In the genomic region with DNA sequence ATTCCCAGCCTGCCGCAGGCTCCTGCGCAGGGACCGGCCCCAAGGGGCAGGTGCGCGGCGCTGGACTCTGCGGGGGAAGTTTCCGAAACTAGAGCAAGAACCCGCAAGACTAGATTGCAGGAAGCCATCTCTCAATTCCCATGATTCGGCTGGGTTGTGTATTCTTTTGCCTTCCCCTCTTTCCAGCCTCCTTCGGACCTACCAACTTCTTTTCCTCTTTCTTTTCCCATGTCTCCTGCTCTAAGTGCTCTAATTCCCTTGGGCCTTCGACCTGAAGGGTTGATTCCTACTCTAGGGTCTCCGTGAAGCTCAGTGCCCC, we compare ENCODE assay signal across 7 cellular contexts. TPM values are rescaled to one million over a fixed set of nuclear protein-coding genes. Genes with fewer than 3 reads are reported as not detected.
DNase-seq lines count a peak whose midpoint lies in the region; ATAC-seq, FAIRE-seq and TF ChIP-seq lines count a peak whose summit lies in the region.

No MANE protein-coding gene starts in this region.

- no peaks in the 10 kb centered on the region for H3K27me3 ChIP-seq in HUES64 (ENCODE audit: insufficient read depth, low read length)
- no peaks in the 10 kb centered on the region for H3K27me3 ChIP-seq in keratinocyte (ENCODE audit: control insufficient read depth, extremely low read depth, insufficient read depth, low read length)

- no peak for ATAC-seq in activated naive CD8-positive, alpha-beta T cell treated with anti-CD3 and anti-CD28 coated beads, Interleukin-2, amount 50 U/mL, for 24 hours
- ATAC-seq in stimulated activated naive CD8-positive, alpha-beta T cell treated with anti-CD3 and anti-CD28 coated beads, Interleukin-15, amount 100 ng/mL, for 72 hours: no peak
- no peak for ATAC-seq in HG03571 (IDR thresholded peaks at IDR 0.05; ENCODE audit: unreplicated experiment)

- peaks cover 3% of the 10 kb centered on the region for H3K79me2 ChIP-seq in keratinocyte (ENCODE audit: control insufficient read depth, insufficient read depth, low read length)

- no peak for TF ChIP-seq CTCF in keratinocyte (optimal IDR thresholded peaks at IDR 0.05 in 1 of 3, IDR thresholded peaks at IDR 0.05 in 1 of 3, conservative IDR thresholded peaks at IDR 0.05 in 1 of 3; ENCODE audit: extremely low read depth in 1 of 3, insufficient read depth in 2 of 3, low read length in 3 of 3)

- peak overlapping the region; percentile 58 for H3K4me3 Mint-ChIP-seq in activated naive CD8-positive, alpha-beta T cell treated with anti-CD3 and anti-CD28 coated beads, Interleukin-2, amount 50 U/mL, for 24 hours
- H3K4me3 Mint-ChIP-seq in stimulated activated naive CD8-positive, alpha-beta T cell treated with anti-CD3 and anti-CD28 coated beads, Interleukin-15, amount 100 ng/mL, for 72 hours: peak overlapping the region; percentile 73 to 87

- FAIRE-seq in keratinocyte (lab: Jason Lieb, UNC): no peak

- H3K36me3 Mint-ChIP-seq in activated naive CD8-positive, alpha-beta T cell treated with anti-CD3 and anti-CD28 coated beads, Interleukin-2, amount 50 U/mL, for 24 hours (ENCODE audit: low read depth): no peaks in the 10 kb centered on the region

- no peaks in the 10 kb centered on the region for H4K20me1 ChIP-seq in keratinocyte (ENCODE audit: control insufficient read depth, extremely low read depth, insufficient read depth, low read length)

- H3K9me3 ChIP-seq in HUES64 (ENCODE audit: insufficient read depth, low read depth, low read length) (no peaks in the 10 kb centered on the region), keratinocyte (ENCODE audit: control insufficient read depth, low read depth, low read length) (no peaks in the 10 kb centered on the region)

- H3K4me2 ChIP-seq in keratinocyte (ENCODE audit: control insufficient read depth, extremely low read depth, insufficient read depth, low read depth, low read length): peak overlapping the region; percentile 89

- H3K4me3 ChIP-seq in HUES64 (ENCODE audit: low read length): peak overlapping the region; percentile 76
- H3K4me3 ChIP-seq in keratinocyte (ENCODE audit: control insufficient read depth in 2 of 3, extremely low read depth in 1 of 3, insufficient read depth in 2 of 3, low read depth in 1 of 3, low read length in 3 of 3): peak overlapping the region; percentile 54 to 81 (median 66)

- H2AFZ ChIP-seq in keratinocyte (ENCODE audit: control insufficient read depth, low read length): peak overlapping the region; percentile 81

- H3K27ac Mint-ChIP-seq in activated naive CD8-positive, alpha-beta T cell treated with anti-CD3 and anti-CD28 coated beads, Interleukin-2, amount 50 U/mL, for 24 hours: no peak overlapping the region
- no peak overlapping the region for H3K27ac Mint-ChIP-seq in stimulated activated naive CD8-positive, alpha-beta T cell treated with anti-CD3 and anti-CD28 coated beads, Interleukin-15, amount 100 ng/mL, for 72 hours

- no peak for DNase-seq in activated naive CD8-positive, alpha-beta T cell treated with anti-CD3 and anti-CD28 coated beads, Interleukin-2, amount 50 U/mL, for 24 hours
- no peak for DNase-seq in keratinocyte (ENCODE audit: low read depth, low spot score)
- DNase-seq in stimulated activated naive CD8-positive, alpha-beta T cell treated with anti-CD3 and anti-CD28 coated beads, Interleukin-15, amount 100 ng/mL, for 72 hours: no peak
- no peak for DNase-seq in DMS 273 (lab: John Stamatoyannopoulos, UW; ENCODE audit: unreplicated experiment)
- no peak for DNase-seq in NCI-H446 treated with DMSO at 0.1 percent for 48 hours (lab: John Stamatoyannopoulos, UW)

- dilution Hi-C loops in keratinocyte (cut with MboI; ENCODE audit: extremely low pct_ligation_motif_present, low sequenced_read_pairs): no loop called here

- H3K9ac ChIP-seq in HUES64 (ENCODE audit: low read depth, low read length) (peak overlapping the region; percentile 74), keratinocyte (ENCODE audit: control insufficient read depth, extremely low read depth, insufficient read depth, low read length) (peak overlapping the region; percentile 74)

- no peak overlapping the region; the same call in 1 of the 2 replicates for H3K27ac ChIP-seq in HUES64 (ENCODE audit: low read depth, low read length)
- H3K27ac ChIP-seq in keratinocyte (ENCODE audit: control insufficient read depth, insufficient read depth, low read length): peak overlapping the region; percentile 61

- peaks cover 4% of the 10 kb centered on the region for H3K4me1 Mint-ChIP-seq in activated naive CD8-positive, alpha-beta T cell treated with anti-CD3 and anti-CD28 coated beads, Interleukin-2, amount 50 U/mL, for 24 hours
- H3K4me1 Mint-ChIP-seq in stimulated activated naive CD8-positive, alpha-beta T cell treated with anti-CD3 and anti-CD28 coated beads, Interleukin-15, amount 100 ng/mL, for 72 hours: peaks cover 18% of the 10 kb centered on the region

- H3K9me1 ChIP-seq in keratinocyte (ENCODE audit: control insufficient read depth, extremely low read depth, insufficient read depth, low read length): no peaks in the 10 kb centered on the region

- peaks cover 28% of the 10 kb centered on the region for H3K27me3 Mint-ChIP-seq in activated naive CD8-positive, alpha-beta T cell treated with anti-CD3 and anti-CD28 coated beads, Interleukin-2, amount 50 U/mL, for 24 hours
- peaks cover 53% of the 10 kb centered on the region for H3K27me3 Mint-ChIP-seq in stimulated activated naive CD8-positive, alpha-beta T cell treated with anti-CD3 and anti-CD28 coated beads, Interleukin-15, amount 100 ng/mL, for 72 hours

- WGBS in HUES64: 2% methylated on average over 13 of the region's 13 CpGs

- H3K36me3 ChIP-seq in HUES64 (ENCODE audit: insufficient read depth, low read length): no peaks in the 10 kb centered on the region
- no peaks in the 10 kb centered on the region for H3K36me3 ChIP-seq in keratinocyte (ENCODE audit: control insufficient read depth in 2 of 2, extremely low read depth in 1 of 2, insufficient read depth in 2 of 2, low read length in 2 of 2)

- H3K9me3 Mint-ChIP-seq in activated naive CD8-positive, alpha-beta T cell treated with anti-CD3 and anti-CD28 coated beads, Interleukin-2, amount 50 U/mL, for 24 hours: no peaks in the 10 kb centered on the region
- no peaks in the 10 kb centered on the region for H3K9me3 Mint-ChIP-seq in stimulated activated naive CD8-positive, alpha-beta T cell treated with anti-CD3 and anti-CD28 coated beads, Interleukin-15, amount 100 ng/mL, for 72 hours

- H3K4me1 ChIP-seq in HUES64 (ENCODE audit: insufficient read depth, low read length) (no peaks in the 10 kb centered on the region; the same call in 1 of the 2 replicates), keratinocyte (ENCODE audit: control insufficient read depth, extremely low read depth, insufficient read depth, low read length) (peaks cover 6% of the 10 kb centered on the region)

RNA-seq across cellular contexts. Expression of gene OPHN1, which starts 0.6 kb away (rescaled TPM):
- 2.1 TPM for polyA plus RNA-seq in HUES64 (2013, experiment 1 of 2)
- 2.9 TPM for polyA plus RNA-seq in HUES64 (2013, experiment 2 of 2)
- 2.5 to 5.8 TPM (median 3.1 TPM) in 3 replicates for polyA plus RNA-seq in keratinocyte
- 7.1 TPM for polyA plus RNA-seq in keratinocyte (2011; ENCODE audit: low read depth)
- polyA plus RNA-seq in keratinocyte (2011; cell fraction: cytosol; rRNA removed): 3.2 and 3.4 TPM in 2 replicates
- polyA plus RNA-seq in keratinocyte (2011; cell fraction: nucleus; rRNA removed): 4.5 and 4.8 TPM in 2 replicates
- 2.1 and 3.7 TPM in 2 replicates for polyA plus RNA-seq in keratinocyte (2012; ENCODE audit: low replicate concordance)
- 12.7 to 15.0 TPM (median 14.2 TPM) in 3 replicates for polyA minus RNA-seq in keratinocyte
- 7.3 TPM for polyA minus RNA-seq in keratinocyte (2011; cell fraction: cytosol; rRNA and poly(A)+ RNA removed)
- 15.4 and 16.0 TPM in 2 replicates for polyA minus RNA-seq in keratinocyte (2011; cell fraction: nucleus; rRNA and poly(A)+ RNA removed)
